Comparison of ENCODE assay signal across 21 cellular contexts in the genomic region with DNA sequence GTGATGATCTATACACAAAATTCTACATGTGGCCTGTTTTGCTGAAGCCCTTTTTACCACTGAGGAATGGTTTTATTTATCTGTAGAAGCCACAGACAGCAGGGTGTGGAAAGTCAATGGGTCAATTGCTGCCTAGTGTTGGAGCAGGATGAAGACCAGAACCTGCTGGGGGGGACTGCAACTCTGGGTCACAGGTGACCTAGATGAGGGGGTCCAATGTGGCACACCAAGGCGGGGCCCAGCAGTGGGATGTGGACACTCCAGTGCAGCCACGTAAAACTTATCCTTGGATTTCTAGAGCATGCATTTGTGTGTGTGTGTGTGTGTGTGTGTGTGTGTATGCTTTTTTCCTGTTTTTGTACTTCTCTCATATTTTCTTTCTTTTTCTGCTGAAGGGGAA.
DNase-seq lines count a peak whose midpoint lies in the region; ATAC-seq and TF ChIP-seq lines count a peak whose summit lies in the region.
"Had no signal": no experiment of that assay in that cellular context is flagged by ENCODE, and none has a peak within 500 bp of the region (broad histone marks: within the 10 kb centered on the region; RNA-seq: fewer than 3 reads in every experiment).

No MANE protein-coding gene starts in this region.

- no peaks in the 10 kb centered on the region for H3K9me3 ChIP-seq in heart right ventricle
- no peaks in the 10 kb centered on the region for H3K9me3 ChIP-seq in thyroid gland
- H3K9me3 ChIP-seq: BLaER1 treated with 17β-estradiol and CSF1 and Interleukin-3, amounts not matched to agents 10 nM and 100 nM had no signal

- no peak overlapping the region for H3K4me3 Mint-ChIP-seq in WTC11
- H3K4me3 Mint-ChIP-seq in nephron = no peak overlapping the region
- H3K4me3 Mint-ChIP-seq in GM23338 = no peak overlapping the region
- H3K4me3 Mint-ChIP-seq: B cell; CD14-positive monocyte; CD4-positive, alpha-beta T cell; H9 had no signal

- H3K4me1 ChIP-seq in heart right ventricle (peaks cover 0 to 14% (median 6%) of the 10 kb centered on the region in 9 donors), thyroid gland (peaks cover 30 to 40% of the 10 kb centered on the region in 2 donors), GM23338 (ENCODE audit: insufficient read depth) (no peaks in the 10 kb centered on the region)

- H3K27me3 Mint-ChIP-seq in WTC11 (ENCODE audit: low read depth) (no peaks in the 10 kb centered on the region), nephron (ENCODE audit: low read depth) (peaks cover 4% of the 10 kb centered on the region), GM23338 (ENCODE audit: insufficient read depth, low read depth, poor library complexity) (peaks cover 7% of the 10 kb centered on the region)
- H3K27me3 Mint-ChIP-seq: CD4-positive, alpha-beta T cell had no signal

- H3K27ac ChIP-seq in heart right ventricle = no peak overlapping the region
- H3K27ac ChIP-seq in thyroid gland = peak overlapping the region in 2 of 3 donors; percentile 72 to 90
- H3K27ac ChIP-seq in GM23338 (ENCODE audit: low read depth) = no peak overlapping the region
- H3K27ac ChIP-seq: 22Rv1; BLaER1 treated with 17β-estradiol and CSF1 and Interleukin-3, amounts not matched to agents 10 nM and 100 nM; GM23248 had no signal

- ATAC-seq in left cardiac atrium (no peak), heart right ventricle (no peak), WTC11 (no peak), GM23338 (no peak), GM21786 (IDR thresholded peaks at IDR 0.05; ENCODE audit: unreplicated experiment) (no peak)
- ATAC-seq: HCT116 had no signal

- DNase-seq in left cardiac atrium = peak; percentile 5
- DNase-seq in heart right ventricle = no peak
- no peak for DNase-seq in WTC11 (ENCODE audit: low spot score)
- peak in 1 of 2 donors; percentile 12 for DNase-seq in thyroid gland
- DNase-seq in GM23338 (ENCODE audit: low spot score) = no peak
- no peak for DNase-seq in COLO668 (lab: John Stamatoyannopoulos, UW; ENCODE audit: unreplicated experiment)
- DNase-seq: Calu3; CD4-positive, alpha-beta T cell; CD8-positive, alpha-beta memory T cell; COR-L47; DMS53; DMS79 treated with DMSO at 0.1 percent for 48 hours; GM23248; H9 had no signal

- intact Hi-C loops in left cardiac atrium (cut with DNase I) (no loop called here), heart right ventricle (cut with DNase I) (loop anchor here in 1 of 10 donors (5.0 kb wide), 1 partner anchor 48 kb away; no protein-coding TSS in a partner anchor), thyroid gland (cut with DNase I) (no loop called here)

- H3K36me3 ChIP-seq in heart right ventricle = no peaks in the 10 kb centered on the region
- H3K36me3 ChIP-seq in thyroid gland = no peaks in the 10 kb centered on the region
- no peaks in the 10 kb centered on the region for H3K36me3 ChIP-seq in GM23338 (ENCODE audit: insufficient read depth)
- H3K36me3 ChIP-seq: BLaER1 treated with 17β-estradiol and CSF1 and Interleukin-3, amounts not matched to agents 10 nM and 100 nM had no signal

- POLR2A ChIA-PET in WTC11 (lab: Charles Lee) = no interaction called here

- TF ChIP-seq CTCF in heart right ventricle (IDR thresholded peaks at IDR 0.05) = no peak
- TF ChIP-seq CTCF in WTC11 (IDR thresholded peaks at IDR 0.05) = no peak
- no peak for TF ChIP-seq CTCF in nephron (IDR thresholded peaks at IDR 0.05; ENCODE audit: unreplicated experiment in 3 of 3)
- TF ChIP-seq CTCF in thyroid gland (IDR thresholded peaks at IDR 0.05) = no peak
- no peak for TF ChIP-seq CTCF in GM23338 (conservative IDR thresholded peaks at IDR 0.05; ENCODE audit: low read depth in 2 of 2)

- no peaks in the 10 kb centered on the region for H3K9me2 ChIP-seq in GM23338 (ENCODE audit: insufficient read depth)

- TF ChIP-seq POLR2A in thyroid gland (IDR thresholded peaks at IDR 0.05) = no peak

- H3K4me1 Mint-ChIP-seq in WTC11 (peaks cover 21% of the 10 kb centered on the region), nephron (peaks cover 78% of the 10 kb centered on the region), GM23338 (peaks cover 28% of the 10 kb centered on the region)
- H3K4me1 Mint-ChIP-seq: CD8-positive, alpha-beta memory T cell had no signal

- WGBS in heart right ventricle, 2 donors = 71 to 76% methylated on average over 2 of the region's 2 CpGs
- WGBS in thyroid gland, 2 donors = 70 to 75% methylated on average over 2 of the region's 2 CpGs

- H2AFZ ChIP-seq in GM23338 = no peak overlapping the region
- H2AFZ ChIP-seq: GM23248 had no signal

- H3F3A ChIP-seq in GM23338 (replicated peaks; ENCODE audit: low read depth) = no peaks in the 10 kb centered on the region

- CTCF ChIA-PET in WTC11 (lab: Charles Lee) = no interaction called here

- H3K4me3 ChIP-seq in heart right ventricle (no peak overlapping the region), thyroid gland (replicated peaks in 1 of 3) (no peak overlapping the region), GM23338 (no peak overlapping the region)
- H3K4me3 ChIP-seq: BLaER1 treated with 17β-estradiol and CSF1 and Interleukin-3, amounts not matched to agents 10 nM and 100 nM; GM23248 had no signal

- H3K36me3 Mint-ChIP-seq in WTC11 (no peaks in the 10 kb centered on the region), nephron (ENCODE audit: low read depth) (no peaks in the 10 kb centered on the region), GM23338 (ENCODE audit: low read depth) (no peaks in the 10 kb centered on the region; the same call in 2 of the 3 replicates)
- H3K36me3 Mint-ChIP-seq: CD14-positive monocyte; CD8-positive, alpha-beta memory T cell had no signal

- H3K27me3 ChIP-seq in heart right ventricle (peaks cover 0 to 40% (median 14%) of the 10 kb centered on the region in 7 donors), thyroid gland (no peaks in the 10 kb centered on the region), GM23338 (ENCODE audit: insufficient read depth) (no peaks in the 10 kb centered on the region)

- no peaks in the 10 kb centered on the region for H3K79me2 ChIP-seq in GM23338 (replicated peaks; ENCODE audit: insufficient read depth)

- no peaks in the 10 kb centered on the region for H4K20me1 ChIP-seq in GM23338 (replicated peaks; ENCODE audit: insufficient read depth)

- peak overlapping the region; percentile 42; the same call in 1 of the 2 replicates for H3K27ac Mint-ChIP-seq in WTC11
- peak overlapping the region; percentile 51 to 97 (median 70) for H3K27ac Mint-ChIP-seq in nephron
- no peak overlapping the region for H3K27ac Mint-ChIP-seq in GM23338
- H3K27ac Mint-ChIP-seq: B cell; CD4-positive, alpha-beta T cell had no signal

- no peak overlapping the region for H3K4me2 ChIP-seq in GM23338

- no peaks in the 10 kb centered on the region for H3K9me3 Mint-ChIP-seq in WTC11
- H3K9me3 Mint-ChIP-seq in nephron = no peaks in the 10 kb centered on the region
- no peaks in the 10 kb centered on the region for H3K9me3 Mint-ChIP-seq in GM23338
- H3K9me3 Mint-ChIP-seq: CD14-positive monocyte; CD4-positive, alpha-beta T cell; CD8-positive, alpha-beta memory T cell; H9 had no signal

TF ChIP-seq in WTC11, 78 proteins besides CTCF, POLR2A, EP300 and RAD21 (continues in another document):
- no peak for TF ChIP-seq ZNF423 (CRISPR knock-in tag; IDR thresholded peaks at IDR 0.05)
- TF ChIP-seq, protein P1, sequence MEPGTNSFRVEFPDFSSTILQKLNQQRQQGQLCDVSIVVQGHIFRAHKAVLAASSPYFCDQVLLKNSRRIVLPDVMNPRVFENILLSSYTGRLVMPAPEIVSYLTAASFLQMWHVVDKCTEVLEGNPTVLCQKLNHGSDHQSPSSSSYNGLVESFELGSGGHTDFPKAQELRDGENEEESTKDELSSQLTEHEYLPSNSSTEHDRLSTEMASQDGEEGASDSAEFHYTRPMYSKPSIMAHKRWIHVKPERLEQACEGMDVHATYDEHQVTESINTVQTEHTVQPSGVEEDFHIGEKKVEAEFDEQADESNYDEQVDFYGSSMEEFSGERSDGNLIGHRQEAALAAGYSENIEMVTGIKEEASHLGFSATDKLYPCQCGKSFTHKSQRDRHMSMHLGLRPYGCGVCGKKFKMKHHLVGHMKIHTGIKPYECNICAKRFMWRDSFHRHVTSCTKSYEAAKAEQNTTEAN (CRISPR knock-in tag; IDR thresholded peaks at IDR 0.05) = no peak
- TF ChIP-seq, protein P2, sequence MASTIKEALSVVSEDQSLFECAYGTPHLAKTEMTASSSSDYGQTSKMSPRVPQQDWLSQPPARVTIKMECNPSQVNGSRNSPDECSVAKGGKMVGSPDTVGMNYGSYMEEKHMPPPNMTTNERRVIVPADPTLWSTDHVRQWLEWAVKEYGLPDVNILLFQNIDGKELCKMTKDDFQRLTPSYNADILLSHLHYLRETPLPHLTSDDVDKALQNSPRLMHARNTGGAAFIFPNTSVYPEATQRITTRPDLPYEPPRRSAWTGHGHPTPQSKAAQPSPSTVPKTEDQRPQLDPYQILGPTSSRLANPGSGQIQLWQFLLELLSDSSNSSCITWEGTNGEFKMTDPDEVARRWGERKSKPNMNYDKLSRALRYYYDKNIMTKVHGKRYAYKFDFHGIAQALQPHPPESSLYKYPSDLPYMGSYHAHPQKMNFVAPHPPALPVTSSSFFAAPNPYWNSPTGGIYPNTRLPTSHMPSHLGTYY (CRISPR knock-in tag; IDR thresholded peaks at IDR 0.05) = no peak
- no peak for TF ChIP-seq CREB1 (CRISPR knock-in tag; IDR thresholded peaks at IDR 0.05)

TF ChIP-seq in GM23338, 12 proteins besides CTCF, POLR2A, EP300 and RAD21 (continues in another document):
- no peak for TF ChIP-seq JUNB (IDR thresholded peaks at IDR 0.05; ENCODE audit: unreplicated experiment)
- TF ChIP-seq, protein P3, sequence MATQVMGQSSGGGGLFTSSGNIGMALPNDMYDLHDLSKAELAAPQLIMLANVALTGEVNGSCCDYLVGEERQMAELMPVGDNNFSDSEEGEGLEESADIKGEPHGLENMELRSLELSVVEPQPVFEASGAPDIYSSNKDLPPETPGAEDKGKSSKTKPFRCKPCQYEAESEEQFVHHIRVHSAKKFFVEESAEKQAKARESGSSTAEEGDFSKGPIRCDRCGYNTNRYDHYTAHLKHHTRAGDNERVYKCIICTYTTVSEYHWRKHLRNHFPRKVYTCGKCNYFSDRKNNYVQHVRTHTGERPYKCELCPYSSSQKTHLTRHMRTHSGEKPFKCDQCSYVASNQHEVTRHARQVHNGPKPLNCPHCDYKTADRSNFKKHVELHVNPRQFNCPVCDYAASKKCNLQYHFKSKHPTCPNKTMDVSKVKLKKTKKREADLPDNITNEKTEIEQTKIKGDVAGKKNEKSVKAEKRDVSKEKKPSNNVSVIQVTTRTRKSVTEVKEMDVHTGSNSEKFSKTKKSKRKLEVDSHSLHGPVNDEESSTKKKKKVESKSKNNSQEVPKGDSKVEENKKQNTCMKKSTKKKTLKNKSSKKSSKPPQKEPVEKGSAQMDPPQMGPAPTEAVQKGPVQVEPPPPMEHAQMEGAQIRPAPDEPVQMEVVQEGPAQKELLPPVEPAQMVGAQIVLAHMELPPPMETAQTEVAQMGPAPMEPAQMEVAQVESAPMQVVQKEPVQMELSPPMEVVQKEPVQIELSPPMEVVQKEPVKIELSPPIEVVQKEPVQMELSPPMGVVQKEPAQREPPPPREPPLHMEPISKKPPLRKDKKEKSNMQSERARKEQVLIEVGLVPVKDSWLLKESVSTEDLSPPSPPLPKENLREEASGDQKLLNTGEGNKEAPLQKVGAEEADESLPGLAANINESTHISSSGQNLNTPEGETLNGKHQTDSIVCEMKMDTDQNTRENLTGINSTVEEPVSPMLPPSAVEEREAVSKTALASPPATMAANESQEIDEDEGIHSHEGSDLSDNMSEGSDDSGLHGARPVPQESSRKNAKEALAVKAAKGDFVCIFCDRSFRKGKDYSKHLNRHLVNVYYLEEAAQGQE (IDR thresholded peaks at IDR 0.05; ENCODE audit: unreplicated experiment) = no peak

Comparison
In these comparisons a context has a peak if more than half of its experiments do, and no peak if none do; other contexts are left out.
1. H3K27ac ChIP-seq: peak in thyroid gland (2 of 3); none in heart right ventricle (0 of 10) and GM23338 (single experiment).